13 cellular contexts compared by ENCODE assay signal in genomic region chr7:47771301-47771989, GRCh38.
DNase-seq lines count a peak whose midpoint lies in the region; ATAC-seq, FAIRE-seq and TF ChIP-seq lines count a peak whose summit lies in the region.
"Had no signal": no experiment of that assay in that cellular context is flagged by ENCODE, and none has a peak within 500 bp of the region (broad histone marks: within the 10 kb centered on the region; RNA-seq: fewer than 3 reads in every experiment).

No MANE protein-coding gene starts in this region.

- no peaks in the 10 kb centered on the region for H3K4me1 ChIP-seq in right atrium auricular region
- H3K4me1 ChIP-seq: thyroid gland had no signal

- no peaks in the 10 kb centered on the region for H3K36me3 ChIP-seq in right atrium auricular region
- H3K36me3 ChIP-seq: thyroid gland had no signal

- intact Hi-C loops in left cardiac atrium (cut with DNase I), result no loop called here

- ATAC-seq in left cardiac atrium (peak; percentile 50 to 86), HG03460 (IDR thresholded peaks at IDR 0.05; ENCODE audit: unreplicated experiment) (no peak), HG03025 (IDR thresholded peaks at IDR 0.05; ENCODE audit: low FRiP score, unreplicated experiment) (no peak)

- FAIRE-seq in TTC549 (lab: Jason Lieb, UNC), result peak; percentile 98

- H3K27me3 ChIP-seq in right atrium auricular region, result no peaks in the 10 kb centered on the region
- H3K27me3 ChIP-seq: thyroid gland had no signal

- no peaks in the 10 kb centered on the region for H3K9me3 ChIP-seq in right atrium auricular region
- H3K9me3 ChIP-seq: thyroid gland had no signal

- peak; percentile 31 for DNase-seq in left cardiac atrium
- DNase-seq in right atrium auricular region (ENCODE audit: low spot score), result no peak
- DNase-seq in lung microvascular endothelial cell (ENCODE audit: low read depth in 2 of 2), result peak; percentile 28 to 63
- DNase-seq in GM19240 (ENCODE audit: insufficient read length, low spot score), result no peak
- DNase-seq in NCI-H2196 treated with DMSO at 0.1 percent for 48 hours (lab: John Stamatoyannopoulos, UW; ENCODE audit: unreplicated experiment), result no peak
- DNase-seq: MV-4-11, naive B cell, NCI-H446 treated with DMSO at 0.1 percent for 48 hours, SHP77 had no signal

- TF ChIP-seq CTCF in right atrium auricular region (IDR thresholded peaks at IDR 0.05), result no peak

- H3K27ac ChIP-seq in right atrium auricular region, result no peak overlapping the region
- H3K27ac ChIP-seq: thyroid gland had no signal

- H3K4me3 ChIP-seq in right atrium auricular region, result no peak overlapping the region
- H3K4me3 ChIP-seq: thyroid gland had no signal

Comparison
In these comparisons a context has a peak if more than half of its experiments do, and no peak if none do; other contexts are left out.
1. DNase-seq: peak in left cardiac atrium (single experiment) and lung microvascular endothelial cell (2 of 2); none in right atrium auricular region (single experiment), GM19240 (single experiment) and NCI-H2196 treated with DMSO at 0.1 percent for 48 hours (single experiment).
2. ATAC-seq: peak in left cardiac atrium (2 of 2); none in HG03460 (single experiment) and HG03025 (single experiment).